In the genomic region with DNA sequence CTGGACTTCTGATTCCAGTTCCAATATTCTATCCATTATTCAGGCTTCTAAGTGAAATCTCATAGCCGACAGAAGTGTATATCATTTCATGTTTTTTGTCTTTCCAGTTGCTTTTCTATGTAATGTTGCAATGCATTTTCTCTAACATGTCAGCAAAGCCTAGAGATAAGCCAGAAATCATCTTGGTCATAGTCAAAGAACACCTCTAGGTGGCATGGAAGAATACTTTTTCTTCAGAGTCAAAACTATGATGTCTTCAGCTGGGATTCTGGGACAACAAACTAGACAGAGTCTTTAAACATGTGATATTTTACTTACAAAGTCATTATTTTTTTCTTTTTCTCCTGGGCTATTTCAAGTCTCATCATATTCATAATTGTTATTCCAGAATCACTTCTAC, we compare ENCODE assay signal across 9 cellular contexts. TPM values are rescaled to one million over a fixed set of nuclear protein-coding genes. Genes with fewer than 3 reads are reported as not detected.
DNase-seq lines count a peak whose midpoint lies in the region; ATAC-seq and TF ChIP-seq lines count a peak whose summit lies in the region.
"Had no signal": no experiment of that assay in that cellular context is flagged by ENCODE, and none has a peak within 500 bp of the region (broad histone marks: within the 10 kb centered on the region; RNA-seq: fewer than 3 reads in every experiment).

No MANE protein-coding gene starts in this region.

- H3K4me3 ChIP-seq in epithelial cell of esophagus (ENCODE audit: low read length) (no peak overlapping the region), right atrium auricular region (no peak overlapping the region)

- peak; percentile 54 for TF ChIP-seq CTCF in epithelial cell of esophagus (IDR thresholded peaks at IDR 0.05; ENCODE audit: insufficient read depth, low read depth, low read length, missing control alignments)
- peak in 1 of 2 donors; percentile 44 for TF ChIP-seq CTCF in right atrium auricular region (IDR thresholded peaks at IDR 0.05)

- H3K27me3 ChIP-seq in right atrium auricular region: no peaks in the 10 kb centered on the region

- DNase-seq in DMS53 (lab: John Stamatoyannopoulos, UW): peak; percentile 71
- DNase-seq in MV-4-11 (lab: John Stamatoyannopoulos, UW): peak; percentile 4
- peak; percentile 61 for DNase-seq in epithelial cell of esophagus (ENCODE audit: low read depth)
- no peak for DNase-seq in germinal center (ENCODE audit: low spot score)
- no peak for DNase-seq in stimulated activated CD4-positive, alpha-beta T cell treated with anti-CD3 and anti-CD28 coated beads, Interleukin-4, amount 100 ng/mL, for 1 hour
- no peak for DNase-seq in right atrium auricular region (ENCODE audit: low spot score)
- no peak for DNase-seq in activated CD8-positive, alpha-beta memory T cell treated with anti-CD3 and anti-CD28 coated beads, Interleukin-2, amount 10 ng/mL, durations not matched to agents 7 days and 5 days

- peaks cover 0 to 10% of the 10 kb centered on the region in 2 donors for H3K4me1 ChIP-seq in right atrium auricular region

- no peaks in the 10 kb centered on the region for H3K9me3 Mint-ChIP-seq in activated CD8-positive, alpha-beta memory T cell treated with anti-CD3 and anti-CD28 coated beads, Interleukin-2, amount 10 ng/mL, durations not matched to agents 7 days and 5 days (ENCODE audit: low read depth)

- no peaks in the 10 kb centered on the region for H3K36me3 Mint-ChIP-seq in activated CD8-positive, alpha-beta memory T cell treated with anti-CD3 and anti-CD28 coated beads, Interleukin-2, amount 10 ng/mL, durations not matched to agents 7 days and 5 days

- no peak overlapping the region for H3K4me3 Mint-ChIP-seq in activated CD8-positive, alpha-beta memory T cell treated with anti-CD3 and anti-CD28 coated beads, Interleukin-2, amount 10 ng/mL, durations not matched to agents 7 days and 5 days

- no peaks in the 10 kb centered on the region for H3K9me3 ChIP-seq in right atrium auricular region

- peaks cover 67% of the 10 kb centered on the region for H3K27me3 Mint-ChIP-seq in activated CD8-positive, alpha-beta memory T cell treated with anti-CD3 and anti-CD28 coated beads, Interleukin-2, amount 10 ng/mL, durations not matched to agents 7 days and 5 days

- H3K4me1 Mint-ChIP-seq in activated CD8-positive, alpha-beta memory T cell treated with anti-CD3 and anti-CD28 coated beads, Interleukin-2, amount 10 ng/mL, durations not matched to agents 7 days and 5 days: peaks cover 6% of the 10 kb centered on the region

- H3K27ac Mint-ChIP-seq in activated CD8-positive, alpha-beta memory T cell treated with anti-CD3 and anti-CD28 coated beads, Interleukin-2, amount 10 ng/mL, durations not matched to agents 7 days and 5 days: no peak overlapping the region

- ATAC-seq in GM21367 (IDR thresholded peaks at IDR 0.05; ENCODE audit: unreplicated experiment): peak; percentile 33
- no peak for ATAC-seq in activated CD8-positive, alpha-beta memory T cell treated with anti-CD3 and anti-CD28 coated beads, Interleukin-2, amount 10 ng/mL, durations not matched to agents 7 days and 5 days

- CTCF ChIA-PET in activated CD8-positive, alpha-beta memory T cell treated with anti-CD3 and anti-CD28 coated beads, Interleukin-2, amount 10 ng/mL, durations not matched to agents 7 days and 5 days (lab: Charles Lee): no interaction called here

- H3K36me3 ChIP-seq in right atrium auricular region: no peaks in the 10 kb centered on the region

- no peak overlapping the region for H3K27ac ChIP-seq in right atrium auricular region
- H3K27ac ChIP-seq: HL-60 had no signal

RNA-seq across cellular contexts. Expression of a gene that starts 4.4 kb away (rescaled TPM):
- 1 to 10 TPM; 6.5 to 9.7 TPM for total RNA-seq in right atrium auricular region
- 1 to 10 TPM; 1.3 to 2.0 TPM for total RNA-seq in activated CD8-positive, alpha-beta memory T cell treated with anti-CD3 and anti-CD28 coated beads, Interleukin-2, amount 10 ng/mL, durations not matched to agents 7 days and 5 days

RNA-seq across cellular contexts. Expression of a gene that starts 45.2 kb away (rescaled TPM):
- 1 to 10 TPM; 3.6 to 4.8 TPM for total RNA-seq in right atrium auricular region
- total RNA-seq in activated CD8-positive, alpha-beta memory T cell treated with anti-CD3 and anti-CD28 coated beads, Interleukin-2, amount 10 ng/mL, durations not matched to agents 7 days and 5 days: 10 to 100 TPM; 15.6 to 18.0 TPM

Comparison
In these comparisons a context has a peak if more than half of its experiments do, and no peak if none do; other contexts are left out.
1. DNase-seq: peak in DMS53 (single experiment), MV-4-11 (single experiment) and epithelial cell of esophagus (single experiment); none in germinal center (single experiment), stimulated activated CD4-positive, alpha-beta T cell treated with anti-CD3 and anti-CD28 coated beads, Interleukin-4, amount 100 ng/mL, for 1 hour (single experiment), right atrium auricular region (single experiment) and activated CD8-positive, alpha-beta memory T cell treated with anti-CD3 and anti-CD28 coated beads, Interleukin-2, amount 10 ng/mL, durations not matched to agents 7 days and 5 days (single experiment).